ENCODE assay signal across 10 cellular contexts in the genomic region with DNA sequence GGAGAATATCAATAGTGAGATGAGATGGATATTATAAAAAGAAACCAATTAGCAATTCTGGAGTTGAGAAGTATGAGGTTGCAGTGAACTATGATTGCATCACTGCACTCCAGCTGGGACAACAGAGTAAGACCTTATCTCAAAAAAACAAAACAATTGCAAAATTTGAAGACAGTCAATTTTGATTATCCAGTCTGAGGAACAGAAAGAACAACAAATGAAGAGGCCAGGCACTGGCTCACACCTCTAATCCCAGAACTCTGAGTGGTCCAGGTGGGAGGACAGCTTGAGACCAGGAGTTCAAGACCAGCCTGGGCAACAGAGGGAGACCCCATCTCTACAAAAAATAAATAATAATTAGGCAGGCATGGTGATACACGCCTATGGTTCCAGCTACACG. TPM values are rescaled to one million over a fixed set of nuclear protein-coding genes. Genes with fewer than 3 reads are reported as not detected.
DNase-seq lines count a peak whose midpoint lies in the region; ATAC-seq and TF ChIP-seq lines count a peak whose summit lies in the region.
"Had no signal": no experiment of that assay in that cellular context is flagged by ENCODE, and none has a peak within 500 bp of the region (broad histone marks: within the 10 kb centered on the region; RNA-seq: fewer than 3 reads in every experiment).

No MANE protein-coding gene starts in this region.

- H3K79me2 ChIP-seq in smooth muscle cell (ENCODE audit: low read depth), result peaks cover 45% of the 10 kb centered on the region
- peaks cover 12% of the 10 kb centered on the region for H3K79me2 ChIP-seq in mesendoderm (ENCODE audit: control insufficient read depth, insufficient read depth, low read length)

- H3K27ac ChIP-seq in smooth muscle cell (ENCODE audit: low read depth) (no peak overlapping the region), mesendoderm (ENCODE audit: low read depth, low read length) (no peak overlapping the region)

- peaks cover 3% of the 10 kb centered on the region for H3F3A ChIP-seq in smooth muscle cell (ENCODE audit: low read depth)

- H3K4me2 ChIP-seq in smooth muscle cell (no peak overlapping the region), mesendoderm (ENCODE audit: low read length) (no peak overlapping the region)

- H2BK120ac ChIP-seq in mesendoderm (ENCODE audit: low read depth, low read length), result no peak overlapping the region

- no peak for TF ChIP-seq CTCF in natural killer cell (IDR thresholded peaks at IDR 0.05)
- no peak for TF ChIP-seq CTCF in smooth muscle cell (IDR thresholded peaks at IDR 0.05; ENCODE audit: borderline replicate concordance, insufficient read depth, poor library complexity, severe bottlenecking)

- DNase-seq in EH (ENCODE audit: low read depth) (peak; percentile 41), NCI-H226 (peak; percentile 39), natural killer cell (no peak), midbrain (lab: John Stamatoyannopoulos, UW) (no peak), smooth muscle cell (lab: John Stamatoyannopoulos, UW; ENCODE audit: unreplicated experiment) (no peak), mesendoderm (no peak)
- no peak for DNase-seq in central memory CD8-positive, alpha-beta T cell (ENCODE audit: low spot score in 2 of 2)
- DNase-seq: activated T-cell treated with anti-CD3 and anti-CD28 coated beads for 4 hours, endodermal cell had no signal

- no peak overlapping the region for H3K4ac ChIP-seq in mesendoderm (ENCODE audit: low read depth, low read length)

- H3K9ac ChIP-seq in smooth muscle cell (ENCODE audit: low read depth) (no peak overlapping the region), mesendoderm (ENCODE audit: low read length) (no peak overlapping the region)

- H2BK5ac ChIP-seq in mesendoderm (ENCODE audit: low read length), result no peak overlapping the region

- H4K20me1 ChIP-seq in smooth muscle cell (ENCODE audit: low read depth), result peaks cover 95% of the 10 kb centered on the region

- no peaks in the 10 kb centered on the region for H3K9me3 ChIP-seq in smooth muscle cell (replicated peaks; ENCODE audit: low read depth)

- peak overlapping the region; percentile 4 for H3K27ac Mint-ChIP-seq in central memory CD8-positive, alpha-beta T cell (ENCODE audit: low read depth)
- H3K27ac Mint-ChIP-seq in natural killer cell, result peak overlapping the region; percentile 35 to 53

- no peak overlapping the region for H2AK5ac ChIP-seq in mesendoderm (ENCODE audit: low read length)

- no peak overlapping the region for H3K23ac ChIP-seq in mesendoderm (ENCODE audit: low read length)

- H3K27me3 ChIP-seq in smooth muscle cell (ENCODE audit: low read depth) (no peaks in the 10 kb centered on the region), mesendoderm (ENCODE audit: insufficient read depth, low read length, poor library complexity) (no peaks in the 10 kb centered on the region)

- H3K36me3 ChIP-seq in smooth muscle cell (ENCODE audit: low read depth), result no peaks in the 10 kb centered on the region
- no peaks in the 10 kb centered on the region for H3K36me3 ChIP-seq in mesendoderm (ENCODE audit: control insufficient read depth, insufficient read depth, low read length)

- peaks cover 42% of the 10 kb centered on the region for H3K4me1 Mint-ChIP-seq in central memory CD8-positive, alpha-beta T cell
- peaks cover 38 to 47% of the 10 kb centered on the region in 2 donors for H3K4me1 Mint-ChIP-seq in natural killer cell

- H3K9me3 Mint-ChIP-seq in central memory CD8-positive, alpha-beta T cell, result no peaks in the 10 kb centered on the region
- no peaks in the 10 kb centered on the region for H3K9me3 Mint-ChIP-seq in natural killer cell
- H3K9me3 Mint-ChIP-seq: endodermal cell, neural crest cell had no signal

- intact Hi-C loops in natural killer cell (cut with micrococcal nuclease), result no loop called here

- no peak overlapping the region for H2AFZ ChIP-seq in smooth muscle cell (ENCODE audit: low read depth)

- H2BK15ac ChIP-seq in mesendoderm (replicated peaks; ENCODE audit: low read depth), result no peak overlapping the region

- no peak overlapping the region for H3K18ac ChIP-seq in mesendoderm (ENCODE audit: low read length)

- no peak overlapping the region for H3K4me3 ChIP-seq in smooth muscle cell
- no peak overlapping the region for H3K4me3 ChIP-seq in mesendoderm (ENCODE audit: low read length)

- H3K4me1 ChIP-seq in smooth muscle cell (ENCODE audit: low read depth), result no peaks in the 10 kb centered on the region
- H3K4me1 ChIP-seq in mesendoderm (ENCODE audit: control insufficient read depth, low read depth, low read length), result no peaks in the 10 kb centered on the region

- peaks cover 5% of the 10 kb centered on the region for H3K79me1 ChIP-seq in mesendoderm (ENCODE audit: low read length)

- H3K4me3 Mint-ChIP-seq in central memory CD8-positive, alpha-beta T cell, result no peak overlapping the region
- no peak overlapping the region for H3K4me3 Mint-ChIP-seq in natural killer cell
- H3K4me3 Mint-ChIP-seq: endodermal cell, neural crest cell had no signal

- no peak overlapping the region for H4K5ac ChIP-seq in mesendoderm (ENCODE audit: low read length)

- no peak overlapping the region for H3K56ac ChIP-seq in mesendoderm (ENCODE audit: low read length)

- no peak for ATAC-seq in central memory CD8-positive, alpha-beta T cell (replicated peaks; ENCODE audit: extremely low read depth, poor library complexity, severe bottlenecking)
- ATAC-seq in natural killer cell, result no peak

- H3K36me3 Mint-ChIP-seq in central memory CD8-positive, alpha-beta T cell (ENCODE audit: insufficient read depth), result peaks cover 2% of the 10 kb centered on the region
- H3K36me3 Mint-ChIP-seq in natural killer cell, result no peaks in the 10 kb centered on the region

- H4K8ac ChIP-seq in mesendoderm (ENCODE audit: low read depth, low read length), result no peak overlapping the region

- 96% methylated on average over 2 of the region's 2 CpGs for WGBS in smooth muscle cell (ENCODE audit: low lambda C conversion rate)
- WGBS in mesendoderm (ENCODE audit: extremely low coverage, insufficient coverage, low lambda C conversion rate), result no CpG with 5 or more reads among the region's 2 CpGs

- no peaks in the 10 kb centered on the region for H3K27me3 Mint-ChIP-seq in central memory CD8-positive, alpha-beta T cell
- no peaks in the 10 kb centered on the region for H3K27me3 Mint-ChIP-seq in natural killer cell (ENCODE audit: low read depth in 2 of 2)

RNA-seq across cellular contexts. Expression of gene USP32, which starts 35.0 kb away (rescaled TPM):
- total RNA-seq in natural killer cell (10 to 100 TPM; 41.3 to 68.5 (median 41.7) TPM), smooth muscle cell (21.7 and 36.1 TPM in 2 replicates)
- polyA plus RNA-seq in smooth muscle cell, result 8.6 and 10.5 TPM in 2 replicates
- 36.3 TPM for polyA plus RNA-seq in mesendoderm (2013, experiment 1 of 2)
- polyA plus RNA-seq in mesendoderm (2013, experiment 2 of 2), result 35.6 TPM

Comparison
In these comparisons a context has a peak if more than half of its experiments do, and no peak if none do; other contexts are left out.
1. DNase-seq: peak in EH (single experiment) and NCI-H226 (single experiment); none in central memory CD8-positive, alpha-beta T cell (0 of 2), natural killer cell (single experiment), midbrain (single experiment), smooth muscle cell (single experiment) and mesendoderm (single experiment).